ENCODE assay signal across 1 cellular context in the genomic region with DNA sequence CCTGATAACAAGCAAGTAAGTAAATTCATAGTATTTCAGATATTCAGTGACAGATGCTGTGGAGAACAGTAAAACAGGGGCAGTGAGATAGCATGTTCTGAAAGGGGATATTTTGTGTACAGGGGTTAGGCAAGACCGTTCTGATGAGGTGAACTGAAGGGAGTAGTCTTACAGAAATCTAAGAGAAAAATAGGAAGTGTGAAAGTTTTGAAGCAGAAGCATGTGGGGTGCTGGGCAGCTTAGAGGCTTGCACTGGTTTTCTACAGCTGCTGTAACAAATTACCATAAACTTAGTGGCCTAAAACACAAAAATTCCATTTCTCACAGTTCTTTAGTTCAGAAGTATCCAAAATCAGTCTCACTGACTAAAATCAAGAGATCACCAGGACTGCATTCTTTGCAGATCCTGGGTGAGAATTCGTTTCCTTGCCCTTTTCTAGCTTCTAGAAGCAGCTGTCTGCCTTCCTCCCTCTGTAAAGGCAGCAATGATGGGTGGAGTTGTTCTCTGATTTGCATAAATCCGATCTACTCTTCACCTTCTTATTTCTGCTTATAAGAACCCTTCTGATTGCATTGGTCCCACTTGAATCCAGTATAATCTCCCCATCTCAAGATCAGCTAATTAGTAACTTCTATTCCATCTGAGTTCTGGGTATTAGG.
TF ChIP-seq lines count a peak whose summit lies in the region.

No MANE protein-coding gene starts in this region.

TF ChIP-seq in HepG2, 621 proteins besides CTCF, POLR2A, EP300 and RAD21:
- TF ChIP-seq ZNF713 (CRISPR knock-in tag; IDR thresholded peaks at IDR 0.05) (no peak), ZNF564 (CRISPR knock-in tag; IDR thresholded peaks at IDR 0.05) (no peak), HNRNPK (IDR thresholded peaks at IDR 0.05; ENCODE audit: low read depth, low read length, poor library complexity, severe bottlenecking) (no peak), GZF1 (CRISPR knock-in tag; IDR thresholded peaks at IDR 0.05) (no peak), ZNF570 (CRISPR knock-in tag; IDR thresholded peaks at IDR 0.05; ENCODE audit: borderline replicate concordance) (no peak), STAT6 (CRISPR knock-in tag; IDR thresholded peaks at IDR 0.05; ENCODE audit: borderline replicate concordance) (no peak)
